2 cellular contexts compared by ENCODE assay signal in the genomic region with DNA sequence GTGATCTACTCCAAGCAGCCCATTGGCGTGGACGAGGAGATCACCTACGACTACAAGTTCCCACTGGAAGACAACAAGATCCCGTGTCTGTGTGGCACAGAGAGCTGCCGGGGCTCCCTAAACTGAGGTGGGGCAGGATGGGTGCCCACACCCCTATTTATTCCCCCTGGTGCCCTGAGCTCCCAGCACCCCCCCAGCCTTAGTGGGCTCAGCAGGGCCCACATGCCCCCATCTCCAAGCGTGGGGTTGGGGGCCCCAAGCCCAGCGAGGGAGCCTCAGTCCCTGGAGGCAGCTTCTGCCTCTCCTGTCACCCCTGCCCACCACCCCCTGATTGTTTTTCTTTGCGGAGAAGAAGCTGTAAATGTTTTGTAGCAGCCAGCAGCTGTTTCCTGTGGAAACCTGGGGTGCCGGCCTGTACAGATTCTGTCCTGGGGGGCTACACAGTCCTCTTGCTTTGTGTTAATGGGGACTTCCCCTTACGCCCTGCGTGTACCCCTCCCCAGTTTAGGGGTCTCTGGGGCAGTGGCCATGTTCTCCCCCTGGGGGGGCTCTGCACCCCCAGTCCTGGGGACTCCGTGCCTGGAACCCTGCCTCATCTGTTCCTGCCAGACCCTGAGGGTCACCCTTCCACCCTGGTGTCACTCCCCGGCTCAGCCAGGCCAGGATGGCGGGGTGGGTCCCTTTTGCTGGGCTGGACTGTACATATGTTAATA.
TF ChIP-seq lines count a peak whose summit lies in the region.

No MANE protein-coding gene starts in this region.

TF ChIP-seq in SK-N-SH treated with all-trans-retinoic acid at 6 μM for 48 hours, 23 proteins besides CTCF, POLR2A, EP300 and RAD21 (continued from another document):
- TF ChIP-seq GLIS3 (CRISPR knock-in tag; IDR thresholded peaks at IDR 0.05) (no peak), ZC3H10 (CRISPR knock-in tag; IDR thresholded peaks at IDR 0.05) (no peak), ZNF70 (CRISPR knock-in tag; IDR thresholded peaks at IDR 0.05) (no peak), OSR1 (CRISPR knock-in tag; IDR thresholded peaks at IDR 0.05) (no peak), PPARA (CRISPR knock-in tag; IDR thresholded peaks at IDR 0.05; ENCODE audit: borderline replicate concordance) (no peak), TCF4 (CRISPR knock-in tag; IDR thresholded peaks at IDR 0.05; ENCODE audit: borderline replicate concordance) (no peak)
- TF ChIP-seq, protein P1, sequence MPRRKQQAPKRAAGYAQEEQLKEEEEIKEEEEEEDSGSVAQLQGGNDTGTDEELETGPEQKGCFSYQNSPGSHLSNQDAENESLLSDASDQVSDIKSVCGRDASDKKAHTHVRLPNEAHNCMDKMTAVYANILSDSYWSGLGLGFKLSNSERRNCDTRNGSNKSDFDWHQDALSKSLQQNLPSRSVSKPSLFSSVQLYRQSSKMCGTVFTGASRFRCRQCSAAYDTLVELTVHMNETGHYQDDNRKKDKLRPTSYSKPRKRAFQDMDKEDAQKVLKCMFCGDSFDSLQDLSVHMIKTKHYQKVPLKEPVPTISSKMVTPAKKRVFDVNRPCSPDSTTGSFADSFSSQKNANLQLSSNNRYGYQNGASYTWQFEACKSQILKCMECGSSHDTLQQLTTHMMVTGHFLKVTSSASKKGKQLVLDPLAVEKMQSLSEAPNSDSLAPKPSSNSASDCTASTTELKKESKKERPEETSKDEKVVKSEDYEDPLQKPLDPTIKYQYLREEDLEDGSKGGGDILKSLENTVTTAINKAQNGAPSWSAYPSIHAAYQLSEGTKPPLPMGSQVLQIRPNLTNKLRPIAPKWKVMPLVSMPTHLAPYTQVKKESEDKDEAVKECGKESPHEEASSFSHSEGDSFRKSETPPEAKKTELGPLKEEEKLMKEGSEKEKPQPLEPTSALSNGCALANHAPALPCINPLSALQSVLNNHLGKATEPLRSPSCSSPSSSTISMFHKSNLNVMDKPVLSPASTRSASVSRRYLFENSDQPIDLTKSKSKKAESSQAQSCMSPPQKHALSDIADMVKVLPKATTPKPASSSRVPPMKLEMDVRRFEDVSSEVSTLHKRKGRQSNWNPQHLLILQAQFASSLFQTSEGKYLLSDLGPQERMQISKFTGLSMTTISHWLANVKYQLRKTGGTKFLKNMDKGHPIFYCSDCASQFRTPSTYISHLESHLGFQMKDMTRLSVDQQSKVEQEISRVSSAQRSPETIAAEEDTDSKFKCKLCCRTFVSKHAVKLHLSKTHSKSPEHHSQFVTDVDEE (CRISPR knock-in tag; IDR thresholded peaks at IDR 0.05), result no peak
- TF ChIP-seq, protein P2, sequence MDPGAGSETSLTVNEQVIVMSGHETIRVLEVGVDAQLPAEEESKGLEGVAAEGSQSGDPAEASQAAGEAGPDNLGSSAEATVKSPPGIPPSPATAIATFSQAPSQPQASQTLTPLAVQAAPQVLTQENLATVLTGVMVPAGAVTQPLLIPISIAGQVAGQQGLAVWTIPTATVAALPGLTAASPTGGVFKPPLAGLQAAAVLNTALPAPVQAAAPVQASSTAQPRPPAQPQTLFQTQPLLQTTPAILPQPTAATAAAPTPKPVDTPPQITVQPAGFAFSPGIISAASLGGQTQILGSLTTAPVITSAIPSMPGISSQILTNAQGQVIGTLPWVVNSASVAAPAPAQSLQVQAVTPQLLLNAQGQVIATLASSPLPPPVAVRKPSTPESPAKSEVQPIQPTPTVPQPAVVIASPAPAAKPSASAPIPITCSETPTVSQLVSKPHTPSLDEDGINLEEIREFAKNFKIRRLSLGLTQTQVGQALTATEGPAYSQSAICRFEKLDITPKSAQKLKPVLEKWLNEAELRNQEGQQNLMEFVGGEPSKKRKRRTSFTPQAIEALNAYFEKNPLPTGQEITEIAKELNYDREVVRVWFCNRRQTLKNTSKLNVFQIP (CRISPR knock-in tag; IDR thresholded peaks at IDR 0.05; ENCODE audit: borderline replicate concordance, low read depth), result no peak

TF ChIP-seq in SK-N-SH, 30 proteins besides CTCF, POLR2A, EP300 and RAD21 (continued from another document):
- no peak for TF ChIP-seq RFX5 (IDR thresholded peaks at IDR 0.05; ENCODE audit: low read length)
- TF ChIP-seq, protein P3, sequence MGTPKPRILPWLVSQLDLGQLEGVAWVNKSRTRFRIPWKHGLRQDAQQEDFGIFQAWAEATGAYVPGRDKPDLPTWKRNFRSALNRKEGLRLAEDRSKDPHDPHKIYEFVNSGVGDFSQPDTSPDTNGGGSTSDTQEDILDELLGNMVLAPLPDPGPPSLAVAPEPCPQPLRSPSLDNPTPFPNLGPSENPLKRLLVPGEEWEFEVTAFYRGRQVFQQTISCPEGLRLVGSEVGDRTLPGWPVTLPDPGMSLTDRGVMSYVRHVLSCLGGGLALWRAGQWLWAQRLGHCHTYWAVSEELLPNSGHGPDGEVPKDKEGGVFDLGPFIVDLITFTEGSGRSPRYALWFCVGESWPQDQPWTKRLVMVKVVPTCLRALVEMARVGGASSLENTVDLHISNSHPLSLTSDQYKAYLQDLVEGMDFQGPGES (IDR thresholded peaks at IDR 0.05; ENCODE audit: low read depth, low read length), result no peak
- TF ChIP-seq FOSL2 (IDR thresholded peaks at IDR 0.05; ENCODE audit: borderline replicate concordance, low read depth), result no peak
- TF ChIP-seq SMC3 (IDR thresholded peaks at IDR 0.05; ENCODE audit: low read depth, low read length), result no peak
- TF ChIP-seq, protein P4, sequence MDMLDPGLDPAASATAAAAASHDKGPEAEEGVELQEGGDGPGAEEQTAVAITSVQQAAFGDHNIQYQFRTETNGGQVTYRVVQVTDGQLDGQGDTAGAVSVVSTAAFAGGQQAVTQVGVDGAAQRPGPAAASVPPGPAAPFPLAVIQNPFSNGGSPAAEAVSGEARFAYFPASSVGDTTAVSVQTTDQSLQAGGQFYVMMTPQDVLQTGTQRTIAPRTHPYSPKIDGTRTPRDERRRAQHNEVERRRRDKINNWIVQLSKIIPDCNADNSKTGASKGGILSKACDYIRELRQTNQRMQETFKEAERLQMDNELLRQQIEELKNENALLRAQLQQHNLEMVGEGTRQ (IDR thresholded peaks at IDR 0.05; ENCODE audit: borderline replicate concordance, low read depth, low read length), result no peak
- TF ChIP-seq ELF1 (IDR thresholded peaks at IDR 0.05), result no peak
- no peak for TF ChIP-seq TEAD4 (IDR thresholded peaks at IDR 0.05; ENCODE audit: borderline replicate concordance, insufficient read depth)
- TF ChIP-seq FOXM1 (IDR thresholded peaks at IDR 0.05; ENCODE audit: low read depth), result no peak
- TF ChIP-seq POLR2AphosphoS5 (IDR thresholded peaks at IDR 0.05; ENCODE audit: low read depth, low read length), result no peak
- TF ChIP-seq, protein P5, sequence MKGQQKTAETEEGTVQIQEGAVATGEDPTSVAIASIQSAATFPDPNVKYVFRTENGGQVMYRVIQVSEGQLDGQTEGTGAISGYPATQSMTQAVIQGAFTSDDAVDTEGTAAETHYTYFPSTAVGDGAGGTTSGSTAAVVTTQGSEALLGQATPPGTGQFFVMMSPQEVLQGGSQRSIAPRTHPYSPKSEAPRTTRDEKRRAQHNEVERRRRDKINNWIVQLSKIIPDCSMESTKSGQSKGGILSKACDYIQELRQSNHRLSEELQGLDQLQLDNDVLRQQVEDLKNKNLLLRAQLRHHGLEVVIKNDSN (IDR thresholded peaks at IDR 0.05; ENCODE audit: borderline replicate concordance, low read depth), result no peak
- TF ChIP-seq FOXJ3 (CRISPR knock-in tag; IDR thresholded peaks at IDR 0.05), result no peak
- TF ChIP-seq, protein P6, sequence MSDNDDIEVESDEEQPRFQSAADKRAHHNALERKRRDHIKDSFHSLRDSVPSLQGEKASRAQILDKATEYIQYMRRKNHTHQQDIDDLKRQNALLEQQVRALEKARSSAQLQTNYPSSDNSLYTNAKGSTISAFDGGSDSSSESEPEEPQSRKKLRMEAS (IDR thresholded peaks at IDR 0.05; ENCODE audit: low read depth), result no peak
- TF ChIP-seq TCF12 (IDR thresholded peaks at IDR 0.05), result no peak
- no peak for TF ChIP-seq GATA2 (CRISPR knock-in tag; IDR thresholded peaks at IDR 0.05)
- TF ChIP-seq NFIC (IDR thresholded peaks at IDR 0.05; ENCODE audit: borderline replicate concordance), result no peak
- no peak for TF ChIP-seq RXRA (IDR thresholded peaks at IDR 0.05; ENCODE audit: borderline replicate concordance, low read depth)
